8 cellular contexts compared by ENCODE assay signal in genomic region chrX:13000311-13000811, GRCh38. TPM values are rescaled to one million over a fixed set of nuclear protein-coding genes. Genes with fewer than 3 reads are reported as not detected.
DNase-seq lines count a peak whose midpoint lies in the region; ATAC-seq, FAIRE-seq and TF ChIP-seq lines count a peak whose summit lies in the region.

No MANE protein-coding gene starts in this region.

- no peaks in the 10 kb centered on the region for H3K27me3 Mint-ChIP-seq in CD8-positive, alpha-beta T cell (ENCODE audit: low read depth)
- no peaks in the 10 kb centered on the region for H3K27me3 Mint-ChIP-seq in astrocyte (ENCODE audit: low read depth, unreplicated experiment)

- 54% methylated on average over 8 of the region's 8 CpGs for WGBS in smooth muscle cell (ENCODE audit: low lambda C conversion rate)

- H3K4me2 ChIP-seq in Loucy (ENCODE audit: low read depth, low read length, poor library complexity, severe bottlenecking) (peak overlapping the region; percentile 39), astrocyte (ENCODE audit: low read length) (peak overlapping the region; percentile 44), smooth muscle cell (peak overlapping the region; percentile 33)

- H2AFZ ChIP-seq in Loucy (ENCODE audit: low read length): peak overlapping the region; percentile 68; the same call in 1 of the 2 replicates
- peak overlapping the region; percentile 30 for H2AFZ ChIP-seq in astrocyte (ENCODE audit: low read depth, low read length)
- peak overlapping the region; percentile 86 for H2AFZ ChIP-seq in smooth muscle cell (ENCODE audit: low read depth)

- POLR2A ChIA-PET in CD8-positive, alpha-beta T cell (lab: Charles Lee): interaction anchor here (0.6 to 10.0 kb wide), 10 partner anchors 10 to 92 kb away, joined by 3 to 95 read pairs (median 8); partner anchors contain the start of gene TMSB4X

- H3K79me2 ChIP-seq in Loucy (ENCODE audit: insufficient read depth, low read length) (no peaks in the 10 kb centered on the region), astrocyte (ENCODE audit: insufficient read depth, low read length) (no peaks in the 10 kb centered on the region), smooth muscle cell (ENCODE audit: low read depth) (no peaks in the 10 kb centered on the region)

- FAIRE-seq in astrocyte (lab: Jason Lieb, UNC): peak; percentile 32

- no peaks in the 10 kb centered on the region for H3K9me2 ChIP-seq in Loucy (replicated peaks; ENCODE audit: low read depth, low read length)

- H3K27ac Mint-ChIP-seq in CD8-positive, alpha-beta T cell: peak overlapping the region; percentile 96
- H3K27ac Mint-ChIP-seq in astrocyte (ENCODE audit: unreplicated experiment): no peak overlapping the region

- no peaks in the 10 kb centered on the region for H3K9me3 Mint-ChIP-seq in CD8-positive, alpha-beta T cell
- H3K9me3 Mint-ChIP-seq in astrocyte (ENCODE audit: unreplicated experiment): no peaks in the 10 kb centered on the region

- ATAC-seq in CD8-positive, alpha-beta T cell: peak; percentile 55
- ATAC-seq in GM19468 (IDR thresholded peaks at IDR 0.05; ENCODE audit: extremely low read depth, unreplicated experiment): peak; percentile 24

- H4K20me1 ChIP-seq in Loucy (ENCODE audit: insufficient read depth, low read length, poor library complexity, severe bottlenecking) (no peaks in the 10 kb centered on the region), astrocyte (ENCODE audit: insufficient read depth, low read length) (no peaks in the 10 kb centered on the region), smooth muscle cell (ENCODE audit: low read depth) (no peaks in the 10 kb centered on the region)

- H3K9ac ChIP-seq in Loucy (ENCODE audit: low read depth, low read length, poor library complexity, severe bottlenecking): no peak overlapping the region
- H3K9ac ChIP-seq in astrocyte (ENCODE audit: low read length): no peak overlapping the region
- no peak overlapping the region for H3K9ac ChIP-seq in smooth muscle cell (ENCODE audit: low read depth)

- H3K4me1 Mint-ChIP-seq in CD8-positive, alpha-beta T cell (ENCODE audit: low read depth): peaks cover 79% of the 10 kb centered on the region
- H3K4me1 Mint-ChIP-seq in astrocyte (ENCODE audit: low read depth, unreplicated experiment): peaks cover 23% of the 10 kb centered on the region

- H3K4me3 ChIP-seq in CD8-positive, alpha-beta T cell (ENCODE audit: low read depth, low read length): peak overlapping the region; percentile 40
- H3K4me3 ChIP-seq in Loucy (ENCODE audit: low read length, poor library complexity, severe bottlenecking) (no peak overlapping the region), astrocyte (ENCODE audit: insufficient read depth, low read depth, low read length) (no peak overlapping the region), smooth muscle cell (no peak overlapping the region)

- H3F3A ChIP-seq in Loucy (ENCODE audit: low read depth) (no peaks in the 10 kb centered on the region), smooth muscle cell (ENCODE audit: low read depth) (no peaks in the 10 kb centered on the region)

- no peaks in the 10 kb centered on the region for H3K36me3 Mint-ChIP-seq in CD8-positive, alpha-beta T cell
- H3K36me3 Mint-ChIP-seq in astrocyte (ENCODE audit: low read depth, unreplicated experiment): no peaks in the 10 kb centered on the region

- CTCF ChIA-PET in CD8-positive, alpha-beta T cell (lab: Charles Lee): interaction anchor here (0.7 to 1.8 kb wide), 11 partner anchors 10 to 92 kb away, joined by 3 to 8 read pairs (median 5); no protein-coding TSS in a partner anchor

- peak in 4 of 7 experiments; percentile 31 to 68 (median 46) for DNase-seq in CD8-positive, alpha-beta T cell
- DNase-seq in astrocyte (ENCODE audit: low read depth) (no peak), smooth muscle cell (lab: John Stamatoyannopoulos, UW; ENCODE audit: unreplicated experiment) (no peak), islet precursor cell (no peak), NCI-H2029 (lab: John Stamatoyannopoulos, UW) (no peak), NCI-H446 treated with DMSO at 0.1 percent for 48 hours (lab: John Stamatoyannopoulos, UW) (no peak)

- no peaks in the 10 kb centered on the region for H3K27me3 ChIP-seq in CD8-positive, alpha-beta T cell (ENCODE audit: insufficient read depth, low read length)
- H3K27me3 ChIP-seq in Loucy (ENCODE audit: insufficient read depth, low read length, poor library complexity, severe bottlenecking) (no peaks in the 10 kb centered on the region), astrocyte (ENCODE audit: insufficient read depth, low read length) (no peaks in the 10 kb centered on the region), smooth muscle cell (ENCODE audit: low read depth) (no peaks in the 10 kb centered on the region)

- peak overlapping the region; percentile 65 for H3K27ac ChIP-seq in CD8-positive, alpha-beta T cell (ENCODE audit: low read depth, low read length)
- H3K27ac ChIP-seq in astrocyte (ENCODE audit: low read depth, low read length) (no peak overlapping the region), smooth muscle cell (ENCODE audit: low read depth) (peak overlapping the region; percentile 2)

- H3K9me3 ChIP-seq in CD8-positive, alpha-beta T cell (ENCODE audit: low read length): no peaks in the 10 kb centered on the region
- no peaks in the 10 kb centered on the region for H3K9me3 ChIP-seq in Loucy (ENCODE audit: insufficient read depth, low read depth, low read length)
- no peaks in the 10 kb centered on the region for H3K9me3 ChIP-seq in astrocyte (ENCODE audit: insufficient read depth, low read depth, low read length)
- H3K9me3 ChIP-seq in smooth muscle cell (replicated peaks; ENCODE audit: low read depth): no peaks in the 10 kb centered on the region

- no peak for TF ChIP-seq CTCF in CD8-positive, alpha-beta T cell (IDR thresholded peaks at IDR 0.05)
- TF ChIP-seq CTCF in Loucy (conservative IDR thresholded peaks at IDR 0.05; ENCODE audit: low read length): no peak
- no peak for TF ChIP-seq CTCF in astrocyte (IDR thresholded peaks at IDR 0.05; ENCODE audit: insufficient read depth, low read depth, low read length)
- no peak for TF ChIP-seq CTCF in smooth muscle cell (IDR thresholded peaks at IDR 0.05; ENCODE audit: borderline replicate concordance, insufficient read depth, poor library complexity, severe bottlenecking)

- peaks cover 68% of the 10 kb centered on the region for H3K4me1 ChIP-seq in CD8-positive, alpha-beta T cell (ENCODE audit: insufficient read depth, low read length)
- H3K4me1 ChIP-seq in Loucy (ENCODE audit: insufficient read depth, low read length, poor library complexity, severe bottlenecking) (peaks cover 34% of the 10 kb centered on the region), astrocyte (ENCODE audit: insufficient read depth, low read length) (peaks cover 10% of the 10 kb centered on the region), smooth muscle cell (ENCODE audit: low read depth) (peaks cover 8% of the 10 kb centered on the region)

- intact Hi-C loops in CD8-positive, alpha-beta T cell (cut with DNase I, micrococcal nuclease): loop anchor here in 1 of 2 experiments (1.0 to 2.0 kb wide), 3 partner anchors 16 to 51 kb away; no protein-coding TSS in a partner anchor

- H3K36me3 ChIP-seq in CD8-positive, alpha-beta T cell (ENCODE audit: insufficient read depth, low read length): no peaks in the 10 kb centered on the region
- H3K36me3 ChIP-seq in Loucy (ENCODE audit: insufficient read depth, low read length) (no peaks in the 10 kb centered on the region), astrocyte (ENCODE audit: insufficient read depth, low read length) (no peaks in the 10 kb centered on the region), smooth muscle cell (ENCODE audit: low read depth) (no peaks in the 10 kb centered on the region)

- H3K4me3 Mint-ChIP-seq in CD8-positive, alpha-beta T cell: peak overlapping the region; percentile 82
- no peak overlapping the region for H3K4me3 Mint-ChIP-seq in astrocyte (ENCODE audit: unreplicated experiment)

RNA-seq across cellular contexts. Expression of gene TMSB4X, which starts 25.5 kb away (rescaled TPM):
- 1,000 to 10,000 TPM; 2,374 to 2,465 TPM for total RNA-seq in CD8-positive, alpha-beta T cell
- 3,722 and 4,388 TPM in 2 replicates for total RNA-seq in astrocyte
- 9,386 and 9,721 TPM in 2 replicates for total RNA-seq in smooth muscle cell
- 11,762 and 12,637 TPM in 2 replicates for polyA plus RNA-seq in smooth muscle cell

RNA-seq across cellular contexts. Expression of gene FAM9C, which starts 44.1 kb away (rescaled TPM):
- not detected for total RNA-seq in CD8-positive, alpha-beta T cell
- total RNA-seq in astrocyte (0.16 TPM in 1 of 2 replicates, not detected in the other), smooth muscle cell (not detected in 2 replicates)
- not detected in 2 replicates for polyA plus RNA-seq in smooth muscle cell

Comparison
In these comparisons a context has a peak if more than half of its experiments do, and no peak if none do; other contexts are left out.
1. DNase-seq: peak in CD8-positive, alpha-beta T cell (4 of 7); none in astrocyte (single experiment), smooth muscle cell (single experiment), islet precursor cell (single experiment), NCI-H2029 (single experiment) and NCI-H446 treated with DMSO at 0.1 percent for 48 hours (single experiment).
2. H2AFZ ChIP-seq: peak in every context shown above with its lines; median percentile 86 in smooth muscle cell; 68 in Loucy; 30 in astrocyte.
3. Peak in every context shown above with its lines, with median percentiles within 50 percentile points of each other: H3K4me2 ChIP-seq.